Comparison of ENCODE assay signal across 10 cellular contexts in the genomic region with DNA sequence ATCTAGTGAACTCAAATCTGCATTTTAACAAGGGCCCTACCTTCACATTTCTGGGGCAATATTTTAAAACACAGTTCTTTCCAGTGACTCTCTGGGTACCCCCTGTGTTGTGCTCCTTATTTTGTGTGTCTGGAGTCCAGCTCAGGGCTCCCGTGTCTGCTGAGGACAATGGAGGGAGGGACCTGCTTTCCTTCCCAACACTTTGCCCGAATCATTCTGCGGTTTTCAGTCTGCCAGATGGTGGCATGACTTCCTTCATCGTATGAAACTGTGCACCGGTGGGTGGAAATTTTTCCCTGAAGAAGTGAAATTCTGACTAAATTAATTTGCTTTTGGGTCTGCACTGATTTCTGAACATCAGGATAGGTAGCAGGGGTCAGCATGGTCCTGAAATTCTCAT.
A peak's percentile ranks its signal among the peaks of the same experiment; 100 is the strongest.
DNase-seq lines count a peak whose midpoint lies in the region; ATAC-seq and TF ChIP-seq lines count a peak whose summit lies in the region.
"Had no signal": no experiment of that assay in that cellular context is flagged by ENCODE, and none has a peak within 500 bp of the region (broad histone marks: within the 10 kb centered on the region; RNA-seq: fewer than 3 reads in every experiment).

No MANE protein-coding gene starts in this region.

- H3K36me3 Mint-ChIP-seq in activated CD4-positive, alpha-beta T cell treated with anti-CD3 and anti-CD28 coated beads, Interleukin-2, amount 10 ng/mL, durations not matched to agents 24 days and 14 days (ENCODE audit: low read depth): no peaks in the 10 kb centered on the region
- no peaks in the 10 kb centered on the region for H3K36me3 Mint-ChIP-seq in activated B cell treated with CpG ODN at 0.5 μM for 24 hours (ENCODE audit: low read depth)

- intact Hi-C loops in activated CD4-positive, alpha-beta T cell treated with anti-CD3 and anti-CD28 coated beads, Interleukin-2, amount 10 ng/mL, durations not matched to agents 24 days and 14 days (cut with micrococcal nuclease): no loop called here
- intact Hi-C loops in activated B cell treated with CpG ODN at 0.5 μM for 24 hours (cut with micrococcal nuclease) (no loop called here), sciatic nerve (cut with DNase I) (no loop called here)

- no peak for TF ChIP-seq CTCF in activated B cell treated with CpG ODN at 0.5 μM for 24 hours (IDR thresholded peaks at IDR 0.05)

- peaks cover 6% of the 10 kb centered on the region for H3K9me3 Mint-ChIP-seq in activated CD4-positive, alpha-beta T cell treated with anti-CD3 and anti-CD28 coated beads, Interleukin-2, amount 10 ng/mL, durations not matched to agents 24 days and 14 days
- peaks cover 2% of the 10 kb centered on the region for H3K9me3 Mint-ChIP-seq in activated B cell treated with CpG ODN at 0.5 μM for 24 hours

- ATAC-seq in activated B cell treated with CpG ODN at 0.5 μM for 24 hours (ENCODE audit: low read depth) (no peak), sciatic nerve (peak; percentile 6), GM21717 (IDR thresholded peaks at IDR 0.05; ENCODE audit: unreplicated experiment) (no peak), HG02642 (IDR thresholded peaks at IDR 0.05; ENCODE audit: poor library complexity, unreplicated experiment) (no peak)

- CTCF ChIA-PET in activated B cell treated with CpG ODN at 0.5 μM for 24 hours (lab: Charles Lee): no interaction called here

- no peak for DNase-seq in activated CD4-positive, alpha-beta T cell treated with anti-CD3 and anti-CD28 coated beads, Interleukin-2, amount 10 ng/mL, durations not matched to agents 24 days and 14 days
- DNase-seq in activated CD4-positive, alpha-beta T cell treated with anti-CD3 and anti-CD28 coated beads, Interleukin-2, amount 50 U/mL, for 1 hour: no peak
- DNase-seq in NCI-H1694 (lab: John Stamatoyannopoulos, UW) (peak; percentile 32), activated B cell treated with CpG ODN at 0.5 μM for 24 hours (no peak), sciatic nerve (ENCODE audit: low spot score) (no peak), HuH-7 (ENCODE audit: low spot score) (no peak)
- DNase-seq: stimulated activated CD4-positive, alpha-beta T cell treated with anti-CD3 and anti-CD28 coated beads, Interleukin-4, amount 100 ng/mL, for 4 hours had no signal

- H3K4me1 Mint-ChIP-seq in activated CD4-positive, alpha-beta T cell treated with anti-CD3 and anti-CD28 coated beads, Interleukin-2, amount 10 ng/mL, durations not matched to agents 24 days and 14 days: peaks cover 7% of the 10 kb centered on the region
- peaks cover 11% of the 10 kb centered on the region for H3K4me1 Mint-ChIP-seq in activated B cell treated with CpG ODN at 0.5 μM for 24 hours

- H3K4me3 Mint-ChIP-seq in activated CD4-positive, alpha-beta T cell treated with anti-CD3 and anti-CD28 coated beads, Interleukin-2, amount 10 ng/mL, durations not matched to agents 24 days and 14 days: peak overlapping the region; percentile 51
- H3K4me3 Mint-ChIP-seq in activated B cell treated with CpG ODN at 0.5 μM for 24 hours: peak overlapping the region; percentile 9
- H3K4me3 Mint-ChIP-seq: neural crest cell had no signal

- peaks cover 24% of the 10 kb centered on the region for H3K27me3 Mint-ChIP-seq in activated CD4-positive, alpha-beta T cell treated with anti-CD3 and anti-CD28 coated beads, Interleukin-2, amount 10 ng/mL, durations not matched to agents 24 days and 14 days
- peaks cover 17% of the 10 kb centered on the region for H3K27me3 Mint-ChIP-seq in activated B cell treated with CpG ODN at 0.5 μM for 24 hours

- POLR2A ChIA-PET in activated B cell treated with CpG ODN at 0.5 μM for 24 hours (lab: Charles Lee): no interaction called here

- H3K27ac Mint-ChIP-seq in activated CD4-positive, alpha-beta T cell treated with anti-CD3 and anti-CD28 coated beads, Interleukin-2, amount 10 ng/mL, durations not matched to agents 24 days and 14 days: no peak overlapping the region
- no peak overlapping the region for H3K27ac Mint-ChIP-seq in activated B cell treated with CpG ODN at 0.5 μM for 24 hours
